In the genomic region with DNA sequence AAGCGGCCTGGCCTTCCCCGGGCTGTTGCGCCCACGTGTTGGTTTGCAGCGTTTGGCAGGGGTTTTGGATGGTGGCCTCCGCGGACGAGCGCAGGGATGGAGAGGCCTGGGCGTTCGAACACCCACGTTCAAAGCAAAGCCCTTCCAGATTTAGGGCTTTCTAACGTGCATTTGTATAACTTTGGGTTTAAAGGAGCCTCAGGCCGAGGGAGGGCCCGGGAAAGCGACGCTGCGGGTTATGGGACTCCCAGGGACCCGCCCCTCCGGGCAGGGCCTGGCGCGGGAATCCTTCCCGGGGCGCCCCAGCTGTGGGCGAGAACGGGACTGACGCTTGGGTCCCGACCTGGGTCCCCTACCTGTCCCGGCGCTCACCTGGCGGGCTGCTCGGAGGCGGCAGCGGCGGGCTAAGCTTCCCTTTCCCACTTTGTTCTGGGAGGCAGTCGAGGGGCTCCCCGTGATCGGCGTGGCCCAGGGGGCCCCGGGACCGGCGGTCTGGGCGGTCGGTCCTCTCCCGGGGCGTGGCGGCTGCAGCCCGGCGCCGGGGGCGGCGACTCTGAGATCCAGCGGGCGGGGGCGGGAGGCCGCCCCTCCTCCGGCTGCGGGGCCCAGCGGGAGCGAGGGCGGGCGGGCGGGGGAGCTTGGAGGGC, we compare ENCODE assay signal across 2 cellular contexts.
TF ChIP-seq lines count a peak whose summit lies in the region.

A gene with protein sequence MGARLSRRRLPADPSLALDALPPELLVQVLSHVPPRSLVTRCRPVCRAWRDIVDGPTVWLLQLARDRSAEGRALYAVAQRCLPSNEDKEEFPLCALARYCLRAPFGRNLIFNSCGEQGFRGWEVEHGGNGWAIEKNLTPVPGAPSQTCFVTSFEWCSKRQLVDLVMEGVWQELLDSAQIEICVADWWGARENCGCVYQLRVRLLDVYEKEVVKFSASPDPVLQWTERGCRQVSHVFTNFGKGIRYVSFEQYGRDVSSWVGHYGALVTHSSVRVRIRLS (minus strand): TSS at position 529 of the 647 bp plus-strand sequence. CDS start 25,423 bp downstream, outside the sequence.

TF ChIP-seq in A549, 52 proteins besides CTCF, POLR2A, EP300 and RAD21 (continued from another document):
- TF ChIP-seq RARB (CRISPR knock-in tag; IDR thresholded peaks at IDR 0.05) (no peak), CBX2 (IDR thresholded peaks at IDR 0.05; ENCODE audit: borderline replicate concordance, low read depth) (no peak), HOXA7 (CRISPR knock-in tag; IDR thresholded peaks at IDR 0.05) (peak; percentile 34; the same call in 1 of the 2 replicates), PHF8 (IDR thresholded peaks at IDR 0.05; ENCODE audit: borderline replicate concordance, low read depth) (peak; percentile 82), HEYL (CRISPR knock-in tag; IDR thresholded peaks at IDR 0.05) (no peak), POLR2AphosphoS2 (conservative IDR thresholded peaks at IDR 0.05; ENCODE audit: low read length) (no peak), JUNB (IDR thresholded peaks at IDR 0.05) (no peak), TP53 (CRISPR knock-in tag; IDR thresholded peaks at IDR 0.05) (peak; percentile 86; the same call in 1 of the 2 replicates), RCOR1 (IDR thresholded peaks at IDR 0.05; ENCODE audit: low read depth, low read length) (no peak), ZNF302 (CRISPR knock-in tag; IDR thresholded peaks at IDR 0.05) (no peak), ZC3H11A (IDR thresholded peaks at IDR 0.05) (no peak), RNF2 (IDR thresholded peaks at IDR 0.05; ENCODE audit: borderline replicate concordance, low read depth) (peak; percentile 93; the same call in 1 of the 2 replicates), CHD2 (IDR thresholded peaks at IDR 0.05; ENCODE audit: low read length, partially characterized antibody) (no peak), FOXS1 (CRISPR knock-in tag; IDR thresholded peaks at IDR 0.05) (0 out of 2 replicates have a peak, but pooled peaks have one; percentile 23), HDAC2 (IDR thresholded peaks at IDR 0.05) (peak; percentile 92), MAZ (IDR thresholded peaks at IDR 0.05; ENCODE audit: borderline replicate concordance, low read depth, low read length) (no peak), KDM5A (IDR thresholded peaks at IDR 0.05) (no peak), FOSB (CRISPR knock-in tag; IDR thresholded peaks at IDR 0.05) (no peak; the same call in 1 of the 2 replicates), NFE2L2 (conservative IDR thresholded peaks at IDR 0.05; ENCODE audit: low read length) (no peak), MAFK (IDR thresholded peaks at IDR 0.05; ENCODE audit: partially characterized antibody) (no peak), FOSL2 (IDR thresholded peaks at IDR 0.05) (no peak), FOSL2 (CRISPR knock-in tag; IDR thresholded peaks at IDR 0.05) (peak; percentile 11; the same call in 1 of the 2 replicates), CBX8 (IDR thresholded peaks at IDR 0.05) (no peak), BHLHE40 (IDR thresholded peaks at IDR 0.05; ENCODE audit: low read depth, low read length) (no peak), RFX5 (IDR thresholded peaks at IDR 0.05) (no peak)
- TF ChIP-seq, protein P1, sequence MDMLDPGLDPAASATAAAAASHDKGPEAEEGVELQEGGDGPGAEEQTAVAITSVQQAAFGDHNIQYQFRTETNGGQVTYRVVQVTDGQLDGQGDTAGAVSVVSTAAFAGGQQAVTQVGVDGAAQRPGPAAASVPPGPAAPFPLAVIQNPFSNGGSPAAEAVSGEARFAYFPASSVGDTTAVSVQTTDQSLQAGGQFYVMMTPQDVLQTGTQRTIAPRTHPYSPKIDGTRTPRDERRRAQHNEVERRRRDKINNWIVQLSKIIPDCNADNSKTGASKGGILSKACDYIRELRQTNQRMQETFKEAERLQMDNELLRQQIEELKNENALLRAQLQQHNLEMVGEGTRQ (IDR thresholded peaks at IDR 0.05): peak; percentile 77
- TF ChIP-seq, protein P2, sequence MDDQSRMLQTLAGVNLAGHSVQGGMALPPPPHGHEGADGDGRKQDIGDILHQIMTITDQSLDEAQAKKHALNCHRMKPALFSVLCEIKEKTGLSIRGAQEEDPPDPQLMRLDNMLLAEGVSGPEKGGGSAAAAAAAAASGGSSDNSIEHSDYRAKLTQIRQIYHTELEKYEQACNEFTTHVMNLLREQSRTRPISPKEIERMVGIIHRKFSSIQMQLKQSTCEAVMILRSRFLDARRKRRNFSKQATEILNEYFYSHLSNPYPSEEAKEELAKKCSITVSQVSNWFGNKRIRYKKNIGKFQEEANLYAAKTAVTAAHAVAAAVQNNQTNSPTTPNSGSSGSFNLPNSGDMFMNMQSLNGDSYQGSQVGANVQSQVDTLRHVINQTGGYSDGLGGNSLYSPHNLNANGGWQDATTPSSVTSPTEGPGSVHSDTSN (IDR thresholded peaks at IDR 0.05): peak; percentile 66
- TF ChIP-seq, protein P3, sequence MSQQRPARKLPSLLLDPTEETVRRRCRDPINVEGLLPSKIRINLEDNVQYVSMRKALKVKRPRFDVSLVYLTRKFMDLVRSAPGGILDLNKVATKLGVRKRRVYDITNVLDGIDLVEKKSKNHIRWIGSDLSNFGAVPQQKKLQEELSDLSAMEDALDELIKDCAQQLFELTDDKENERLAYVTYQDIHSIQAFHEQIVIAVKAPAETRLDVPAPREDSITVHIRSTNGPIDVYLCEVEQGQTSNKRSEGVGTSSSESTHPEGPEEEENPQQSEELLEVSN (IDR thresholded peaks at IDR 0.05; ENCODE audit: borderline replicate concordance, low read depth): peak; percentile 97
- TF ChIP-seq, protein P4, sequence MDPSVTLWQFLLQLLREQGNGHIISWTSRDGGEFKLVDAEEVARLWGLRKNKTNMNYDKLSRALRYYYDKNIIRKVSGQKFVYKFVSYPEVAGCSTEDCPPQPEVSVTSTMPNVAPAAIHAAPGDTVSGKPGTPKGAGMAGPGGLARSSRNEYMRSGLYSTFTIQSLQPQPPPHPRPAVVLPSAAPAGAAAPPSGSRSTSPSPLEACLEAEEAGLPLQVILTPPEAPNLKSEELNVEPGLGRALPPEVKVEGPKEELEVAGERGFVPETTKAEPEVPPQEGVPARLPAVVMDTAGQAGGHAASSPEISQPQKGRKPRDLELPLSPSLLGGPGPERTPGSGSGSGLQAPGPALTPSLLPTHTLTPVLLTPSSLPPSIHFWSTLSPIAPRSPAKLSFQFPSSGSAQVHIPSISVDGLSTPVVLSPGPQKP (IDR thresholded peaks at IDR 0.05; ENCODE audit: low read depth, low read length): no peak
TF ChIP-seq in A549: peak in this region for 22.

TF ChIP-seq in K562, 482 proteins besides CTCF, POLR2A, EP300 and RAD21 (continued from another document and continues in another):
- TF ChIP-seq, protein P5, sequence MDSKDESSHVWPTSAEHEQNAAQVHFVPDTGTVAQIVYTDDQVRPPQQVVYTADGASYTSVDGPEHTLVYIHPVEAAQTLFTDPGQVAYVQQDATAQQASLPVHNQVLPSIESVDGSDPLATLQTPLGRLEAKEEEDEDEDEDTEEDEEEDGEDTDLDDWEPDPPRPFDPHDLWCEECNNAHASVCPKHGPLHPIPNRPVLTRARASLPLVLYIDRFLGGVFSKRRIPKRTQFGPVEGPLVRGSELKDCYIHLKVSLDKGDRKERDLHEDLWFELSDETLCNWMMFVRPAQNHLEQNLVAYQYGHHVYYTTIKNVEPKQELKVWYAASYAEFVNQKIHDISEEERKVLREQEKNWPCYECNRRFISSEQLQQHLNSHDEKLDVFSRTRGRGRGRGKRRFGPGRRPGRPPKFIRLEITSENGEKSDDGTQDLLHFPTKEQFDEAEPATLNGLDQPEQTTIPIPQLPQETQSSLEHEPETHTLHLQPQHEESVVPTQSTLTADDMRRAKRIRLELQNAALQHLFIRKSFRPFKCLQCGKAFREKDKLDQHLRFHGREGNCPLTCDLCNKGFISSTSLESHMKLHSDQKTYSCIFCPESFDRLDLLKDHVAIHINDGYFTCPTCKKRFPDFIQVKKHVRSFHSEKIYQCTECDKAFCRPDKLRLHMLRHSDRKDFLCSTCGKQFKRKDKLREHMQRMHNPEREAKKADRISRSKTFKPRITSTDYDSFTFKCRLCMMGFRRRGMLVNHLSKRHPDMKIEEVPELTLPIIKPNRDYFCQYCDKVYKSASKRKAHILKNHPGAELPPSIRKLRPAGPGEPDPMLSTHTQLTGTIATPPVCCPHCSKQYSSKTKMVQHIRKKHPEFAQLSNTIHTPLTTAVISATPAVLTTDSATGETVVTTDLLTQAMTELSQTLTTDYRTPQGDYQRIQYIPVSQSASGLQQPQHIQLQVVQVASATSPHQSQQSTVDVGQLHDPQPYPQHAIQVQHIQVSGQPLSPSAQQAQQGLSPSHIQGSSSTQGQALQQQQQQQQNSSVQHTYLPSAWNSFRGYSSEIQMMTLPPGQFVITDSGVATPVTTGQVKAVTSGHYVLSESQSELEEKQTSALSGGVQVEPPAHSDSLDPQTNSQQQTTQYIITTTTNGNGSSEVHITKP (IDR thresholded peaks at IDR 0.05; ENCODE audit: partially characterized antibody): no peak
- TF ChIP-seq FOXK2 (conservative IDR thresholded peaks at IDR 0.05 in 1 of 2, IDR thresholded peaks at IDR 0.05 in 1 of 2; ENCODE audit: low read depth in 2 of 2): no peak
- peak; percentile 54 for TF ChIP-seq DACH1 (IDR thresholded peaks at IDR 0.05; ENCODE audit: partially characterized antibody)
- TF ChIP-seq YY1 (IDR thresholded peaks at IDR 0.05; ENCODE audit: borderline replicate concordance in 1 of 3, control insufficient read depth in 1 of 3, extremely low read depth in 1 of 3, insufficient read depth in 3 of 3, insufficient read length in 1 of 3, insufficient replicate concordance in 2 of 3, low read depth in 1 of 3, low read length in 2 of 3): peak in 1 of 3 experiments; percentile 20
- peak; percentile 61 for TF ChIP-seq RBM25 (IDR thresholded peaks at IDR 0.05; ENCODE audit: low read depth, low read length, severe bottlenecking)
- TF ChIP-seq, protein P6, sequence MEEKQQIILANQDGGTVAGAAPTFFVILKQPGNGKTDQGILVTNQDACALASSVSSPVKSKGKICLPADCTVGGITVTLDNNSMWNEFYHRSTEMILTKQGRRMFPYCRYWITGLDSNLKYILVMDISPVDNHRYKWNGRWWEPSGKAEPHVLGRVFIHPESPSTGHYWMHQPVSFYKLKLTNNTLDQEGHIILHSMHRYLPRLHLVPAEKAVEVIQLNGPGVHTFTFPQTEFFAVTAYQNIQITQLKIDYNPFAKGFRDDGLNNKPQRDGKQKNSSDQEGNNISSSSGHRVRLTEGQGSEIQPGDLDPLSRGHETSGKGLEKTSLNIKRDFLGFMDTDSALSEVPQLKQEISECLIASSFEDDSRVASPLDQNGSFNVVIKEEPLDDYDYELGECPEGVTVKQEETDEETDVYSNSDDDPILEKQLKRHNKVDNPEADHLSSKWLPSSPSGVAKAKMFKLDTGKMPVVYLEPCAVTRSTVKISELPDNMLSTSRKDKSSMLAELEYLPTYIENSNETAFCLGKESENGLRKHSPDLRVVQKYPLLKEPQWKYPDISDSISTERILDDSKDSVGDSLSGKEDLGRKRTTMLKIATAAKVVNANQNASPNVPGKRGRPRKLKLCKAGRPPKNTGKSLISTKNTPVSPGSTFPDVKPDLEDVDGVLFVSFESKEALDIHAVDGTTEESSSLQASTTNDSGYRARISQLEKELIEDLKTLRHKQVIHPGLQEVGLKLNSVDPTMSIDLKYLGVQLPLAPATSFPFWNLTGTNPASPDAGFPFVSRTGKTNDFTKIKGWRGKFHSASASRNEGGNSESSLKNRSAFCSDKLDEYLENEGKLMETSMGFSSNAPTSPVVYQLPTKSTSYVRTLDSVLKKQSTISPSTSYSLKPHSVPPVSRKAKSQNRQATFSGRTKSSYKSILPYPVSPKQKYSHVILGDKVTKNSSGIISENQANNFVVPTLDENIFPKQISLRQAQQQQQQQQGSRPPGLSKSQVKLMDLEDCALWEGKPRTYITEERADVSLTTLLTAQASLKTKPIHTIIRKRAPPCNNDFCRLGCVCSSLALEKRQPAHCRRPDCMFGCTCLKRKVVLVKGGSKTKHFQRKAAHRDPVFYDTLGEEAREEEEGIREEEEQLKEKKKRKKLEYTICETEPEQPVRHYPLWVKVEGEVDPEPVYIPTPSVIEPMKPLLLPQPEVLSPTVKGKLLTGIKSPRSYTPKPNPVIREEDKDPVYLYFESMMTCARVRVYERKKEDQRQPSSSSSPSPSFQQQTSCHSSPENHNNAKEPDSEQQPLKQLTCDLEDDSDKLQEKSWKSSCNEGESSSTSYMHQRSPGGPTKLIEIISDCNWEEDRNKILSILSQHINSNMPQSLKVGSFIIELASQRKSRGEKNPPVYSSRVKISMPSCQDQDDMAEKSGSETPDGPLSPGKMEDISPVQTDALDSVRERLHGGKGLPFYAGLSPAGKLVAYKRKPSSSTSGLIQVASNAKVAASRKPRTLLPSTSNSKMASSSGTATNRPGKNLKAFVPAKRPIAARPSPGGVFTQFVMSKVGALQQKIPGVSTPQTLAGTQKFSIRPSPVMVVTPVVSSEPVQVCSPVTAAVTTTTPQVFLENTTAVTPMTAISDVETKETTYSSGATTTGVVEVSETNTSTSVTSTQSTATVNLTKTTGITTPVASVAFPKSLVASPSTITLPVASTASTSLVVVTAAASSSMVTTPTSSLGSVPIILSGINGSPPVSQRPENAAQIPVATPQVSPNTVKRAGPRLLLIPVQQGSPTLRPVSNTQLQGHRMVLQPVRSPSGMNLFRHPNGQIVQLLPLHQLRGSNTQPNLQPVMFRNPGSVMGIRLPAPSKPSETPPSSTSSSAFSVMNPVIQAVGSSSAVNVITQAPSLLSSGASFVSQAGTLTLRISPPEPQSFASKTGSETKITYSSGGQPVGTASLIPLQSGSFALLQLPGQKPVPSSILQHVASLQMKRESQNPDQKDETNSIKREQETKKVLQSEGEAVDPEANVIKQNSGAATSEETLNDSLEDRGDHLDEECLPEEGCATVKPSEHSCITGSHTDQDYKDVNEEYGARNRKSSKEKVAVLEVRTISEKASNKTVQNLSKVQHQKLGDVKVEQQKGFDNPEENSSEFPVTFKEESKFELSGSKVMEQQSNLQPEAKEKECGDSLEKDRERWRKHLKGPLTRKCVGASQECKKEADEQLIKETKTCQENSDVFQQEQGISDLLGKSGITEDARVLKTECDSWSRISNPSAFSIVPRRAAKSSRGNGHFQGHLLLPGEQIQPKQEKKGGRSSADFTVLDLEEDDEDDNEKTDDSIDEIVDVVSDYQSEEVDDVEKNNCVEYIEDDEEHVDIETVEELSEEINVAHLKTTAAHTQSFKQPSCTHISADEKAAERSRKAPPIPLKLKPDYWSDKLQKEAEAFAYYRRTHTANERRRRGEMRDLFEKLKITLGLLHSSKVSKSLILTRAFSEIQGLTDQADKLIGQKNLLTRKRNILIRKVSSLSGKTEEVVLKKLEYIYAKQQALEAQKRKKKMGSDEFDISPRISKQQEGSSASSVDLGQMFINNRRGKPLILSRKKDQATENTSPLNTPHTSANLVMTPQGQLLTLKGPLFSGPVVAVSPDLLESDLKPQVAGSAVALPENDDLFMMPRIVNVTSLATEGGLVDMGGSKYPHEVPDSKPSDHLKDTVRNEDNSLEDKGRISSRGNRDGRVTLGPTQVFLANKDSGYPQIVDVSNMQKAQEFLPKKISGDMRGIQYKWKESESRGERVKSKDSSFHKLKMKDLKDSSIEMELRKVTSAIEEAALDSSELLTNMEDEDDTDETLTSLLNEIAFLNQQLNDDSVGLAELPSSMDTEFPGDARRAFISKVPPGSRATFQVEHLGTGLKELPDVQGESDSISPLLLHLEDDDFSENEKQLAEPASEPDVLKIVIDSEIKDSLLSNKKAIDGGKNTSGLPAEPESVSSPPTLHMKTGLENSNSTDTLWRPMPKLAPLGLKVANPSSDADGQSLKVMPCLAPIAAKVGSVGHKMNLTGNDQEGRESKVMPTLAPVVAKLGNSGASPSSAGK (IDR thresholded peaks at IDR 0.05): peak; percentile 95
- peak; percentile 87 for TF ChIP-seq ZFX (CRISPR knock-in tag; IDR thresholded peaks at IDR 0.05)
- peak; percentile 45; the same call in 1 of the 2 replicates for TF ChIP-seq SUPT5H (IDR thresholded peaks at IDR 0.05)
- peak; percentile 94 for TF ChIP-seq L3MBTL2 (IDR thresholded peaks at IDR 0.05)
- peak; percentile 25; the same call in 1 of the 2 replicates for TF ChIP-seq DMBX1 (CRISPR knock-in tag; IDR thresholded peaks at IDR 0.05; ENCODE audit: borderline replicate concordance)
- TF ChIP-seq EP400 (IDR thresholded peaks at IDR 0.05): peak; percentile 69
- TF ChIP-seq ZFP36 (IDR thresholded peaks at IDR 0.05; ENCODE audit: low read depth, low read length, partially characterized antibody): peak; percentile 91
- TF ChIP-seq, protein P7, sequence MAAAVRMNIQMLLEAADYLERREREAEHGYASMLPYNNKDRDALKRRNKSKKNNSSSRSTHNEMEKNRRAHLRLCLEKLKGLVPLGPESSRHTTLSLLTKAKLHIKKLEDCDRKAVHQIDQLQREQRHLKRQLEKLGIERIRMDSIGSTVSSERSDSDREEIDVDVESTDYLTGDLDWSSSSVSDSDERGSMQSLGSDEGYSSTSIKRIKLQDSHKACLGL (CRISPR knock-in tag; IDR thresholded peaks at IDR 0.05; ENCODE audit: borderline replicate concordance, poor library complexity, severe bottlenecking): peak; percentile 57
